In genomic region chr10:98429320-98430072, GRCh38 we compare ENCODE assay signal across 24 cellular contexts.
"Had no signal": no experiment of that assay in that cellular context is flagged by ENCODE, and none has a peak within 500 bp of the region (broad histone marks: within the 10 kb centered on the region; RNA-seq: fewer than 3 reads in every experiment).

No MANE protein-coding gene starts in this region.

- H3K27me3 ChIP-seq: gastrocnemius medialis, left lung, right lobe of liver, tibial nerve, upper lobe of right lung, uterus had no signal

- H3K27ac ChIP-seq: epithelial cell of prostate, gastrocnemius medialis, left lung, parathyroid adenoma, right lobe of liver, thoracic aorta, tibial nerve, upper lobe of right lung, uterus had no signal

- H3K36me3 ChIP-seq: uterus had no signal

- H3K9me3 ChIP-seq: gastrocnemius medialis, right lobe of liver, thoracic aorta, upper lobe of right lung, uterus had no signal

- H3K4me3 ChIP-seq: gastrocnemius medialis, left lung, right lobe of liver, thoracic aorta, tibial nerve, upper lobe of right lung, uterus had no signal

- H3K27me3 Mint-ChIP-seq: naive thymus-derived CD8-positive, alpha-beta T cell; progenitor cell of endocrine pancreas had no signal

- H3K27ac Mint-ChIP-seq: nephron progenitor cell, progenitor cell of endocrine pancreas had no signal

- H3K4me1 ChIP-seq: gastrocnemius medialis, left lung, parathyroid adenoma, right lobe of liver, tibial nerve, upper lobe of right lung, uterus had no signal

- H3K4me1 Mint-ChIP-seq: naive thymus-derived CD8-positive, alpha-beta T cell; nephron progenitor cell had no signal

- H3K4me3 Mint-ChIP-seq: naive thymus-derived CD8-positive, alpha-beta T cell; nephron progenitor cell had no signal

- DNase-seq: cerebellar nuclear complex; cortex of kidney; effector CD4-positive, alpha-beta T cell; foreskin fibroblast; gastrocnemius medialis; kidney; left cardiac atrium; left lung; naive thymus-derived CD8-positive, alpha-beta T cell; nephron progenitor cell; occipital lobe; right lobe of liver; small intestine; stimulated activated CD4-positive, alpha-beta T cell treated with anti-CD3 and anti-CD28 coated beads, Interleukin-15, amount 100 ng/mL, for 24 hours; stimulated activated CD4-positive, alpha-beta T cell treated with anti-CD3 and anti-CD28 coated beads, Interleukin-4, amount 100 ng/mL, for 1 hour; stimulated activated CD8-positive, alpha-beta memory T cell treated with anti-CD3 and anti-CD28 coated beads, Interleukin-4, amount 100 ng/mL, for 48 hours; stimulated activated naive CD4-positive, alpha-beta T cell treated with Interleukin-2 at 50 U/mL for 16 hours; upper lobe of right lung; uterus had no signal
